Comparison of ENCODE assay signal across 8 cellular contexts in genomic region chr5:134738133-134738962, GRCh38. TPM values are rescaled to one million over a fixed set of nuclear protein-coding genes. Genes with fewer than 3 reads are reported as not detected.
DNase-seq lines count a peak whose midpoint lies in the region; ATAC-seq and TF ChIP-seq lines count a peak whose summit lies in the region.

CAMLG (plus strand) TSS chr5:134738548; CDS start chr5:134738621, 73 bp downstream.

- H3K4me3 Mint-ChIP-seq in activated naive CD8-positive, alpha-beta T cell treated with anti-CD3 and anti-CD28 coated beads for 36 hours, result peak within 1 kb of the TSS; percentile 91
- H3K4me3 Mint-ChIP-seq in glutamatergic neuron (ENCODE audit: unreplicated experiment) (peak within 1 kb of the TSS; percentile 100), osteocyte (ENCODE audit: unreplicated experiment) (peak within 1 kb of the TSS; percentile 99)

- H3K27me3 ChIP-seq in thymus (ENCODE audit: control insufficient read depth, insufficient read depth), result no peaks in the 10 kb centered on the region

- peak; percentile 93 for ATAC-seq in HG02623 (IDR thresholded peaks at IDR 0.05; ENCODE audit: unreplicated experiment)

- H3K27me3 Mint-ChIP-seq in activated naive CD8-positive, alpha-beta T cell treated with anti-CD3 and anti-CD28 coated beads for 36 hours, result no peaks in the 10 kb centered on the region
- peaks cover 4% of the 10 kb centered on the region for H3K27me3 Mint-ChIP-seq in glutamatergic neuron (ENCODE audit: unreplicated experiment)
- H3K27me3 Mint-ChIP-seq in osteocyte (ENCODE audit: unreplicated experiment), result no peaks in the 10 kb centered on the region

- H3K4me3 ChIP-seq in GM12864 (ENCODE audit: low read depth, low read length) (peak within 1 kb of the TSS; percentile 73), thymus (ENCODE audit: low read length) (peak within 1 kb of the TSS; percentile 75)

- H3K27ac ChIP-seq in thymus (ENCODE audit: low read depth), result peak within 1 kb of the TSS; percentile 91

- H3K36me3 Mint-ChIP-seq in activated naive CD8-positive, alpha-beta T cell treated with anti-CD3 and anti-CD28 coated beads for 36 hours, result peaks cover 12% of the 10 kb centered on the region
- no peaks in the 10 kb centered on the region for H3K36me3 Mint-ChIP-seq in glutamatergic neuron (ENCODE audit: unreplicated experiment)
- peaks cover 7% of the 10 kb centered on the region for H3K36me3 Mint-ChIP-seq in osteocyte (ENCODE audit: unreplicated experiment)

- peak within 1 kb of the TSS; percentile 92 for H3K27ac Mint-ChIP-seq in activated naive CD8-positive, alpha-beta T cell treated with anti-CD3 and anti-CD28 coated beads for 36 hours
- H3K27ac Mint-ChIP-seq in glutamatergic neuron (ENCODE audit: unreplicated experiment) (peak within 1 kb of the TSS; percentile 96), osteocyte (ENCODE audit: unreplicated experiment) (peak within 1 kb of the TSS; percentile 98)

- TF ChIP-seq CTCF in GM12864 (IDR thresholded peaks at IDR 0.05; ENCODE audit: low read depth, low read length, missing control alignments) (peak; percentile 74), glutamatergic neuron (IDR thresholded peaks at IDR 0.05; ENCODE audit: partially characterized antibody, unreplicated experiment) (peak; percentile 74), osteocyte (IDR thresholded peaks at IDR 0.05) (peak; percentile 75)

- H3K4me1 Mint-ChIP-seq in activated naive CD8-positive, alpha-beta T cell treated with anti-CD3 and anti-CD28 coated beads for 36 hours, result peaks cover 28% of the 10 kb centered on the region
- H3K4me1 Mint-ChIP-seq in glutamatergic neuron (ENCODE audit: low read depth, unreplicated experiment) (peaks cover 7% of the 10 kb centered on the region), osteocyte (ENCODE audit: unreplicated experiment) (peaks cover 19% of the 10 kb centered on the region)

- no peaks in the 10 kb centered on the region for H3K4me1 ChIP-seq in thymus (ENCODE audit: control insufficient read depth, insufficient read depth, low read length)

- no peaks in the 10 kb centered on the region for H3K9me3 Mint-ChIP-seq in activated naive CD8-positive, alpha-beta T cell treated with anti-CD3 and anti-CD28 coated beads for 36 hours
- peaks cover 3% of the 10 kb centered on the region for H3K9me3 Mint-ChIP-seq in glutamatergic neuron (ENCODE audit: unreplicated experiment)
- H3K9me3 Mint-ChIP-seq in osteocyte (ENCODE audit: unreplicated experiment), result no peaks in the 10 kb centered on the region

- no peaks in the 10 kb centered on the region for H3K9me3 ChIP-seq in thymus (ENCODE audit: control insufficient read depth)

- WGBS in thymus, result under 1% methylated on average over 66 of the region's 66 CpGs

- no peaks in the 10 kb centered on the region for H3K36me3 ChIP-seq in thymus (ENCODE audit: control insufficient read depth, insufficient read depth)

- peak; percentile 95 for DNase-seq in GM12864 (ENCODE audit: low read depth)
- peak; percentile 89 for DNase-seq in NCI-H1105 (lab: John Stamatoyannopoulos, UW)
- peak; percentile 93 for DNase-seq in SKM-1 treated with dmso at 0.1 percent for 144 hours (lab: John Stamatoyannopoulos, UW; ENCODE audit: unreplicated experiment)
- DNase-seq in activated naive CD8-positive, alpha-beta T cell treated with anti-CD3 and anti-CD28 coated beads for 36 hours, result peak; percentile 98
- peak; percentile 99 for DNase-seq in glutamatergic neuron
- DNase-seq in osteocyte (ENCODE audit: extremely low spot score, unreplicated experiment), result peak; percentile 99

RNA-seq across cellular contexts. Expression of gene CAMLG, which starts in this region (rescaled TPM):
- total RNA-seq in activated naive CD8-positive, alpha-beta T cell treated with anti-CD3 and anti-CD28 coated beads for 36 hours, result 10 to 100 TPM; 28.2 to 28.4 TPM
- total RNA-seq in glutamatergic neuron (ENCODE audit: unreplicated experiment) (41.4 TPM), osteocyte (48.7 and 49.6 TPM in 2 replicates)
- polyA plus RNA-seq in thymus, result 87.4 TPM

Comparison
In these comparisons a context has a peak if more than half of its experiments do, and no peak if none do; other contexts are left out.
1. Peak in every context shown above with its lines: DNase-seq, ATAC-seq, H3K4me3 ChIP-seq and H3K27ac ChIP-seq.